ENCODE assay signal across 8 cellular contexts in the genomic region with DNA sequence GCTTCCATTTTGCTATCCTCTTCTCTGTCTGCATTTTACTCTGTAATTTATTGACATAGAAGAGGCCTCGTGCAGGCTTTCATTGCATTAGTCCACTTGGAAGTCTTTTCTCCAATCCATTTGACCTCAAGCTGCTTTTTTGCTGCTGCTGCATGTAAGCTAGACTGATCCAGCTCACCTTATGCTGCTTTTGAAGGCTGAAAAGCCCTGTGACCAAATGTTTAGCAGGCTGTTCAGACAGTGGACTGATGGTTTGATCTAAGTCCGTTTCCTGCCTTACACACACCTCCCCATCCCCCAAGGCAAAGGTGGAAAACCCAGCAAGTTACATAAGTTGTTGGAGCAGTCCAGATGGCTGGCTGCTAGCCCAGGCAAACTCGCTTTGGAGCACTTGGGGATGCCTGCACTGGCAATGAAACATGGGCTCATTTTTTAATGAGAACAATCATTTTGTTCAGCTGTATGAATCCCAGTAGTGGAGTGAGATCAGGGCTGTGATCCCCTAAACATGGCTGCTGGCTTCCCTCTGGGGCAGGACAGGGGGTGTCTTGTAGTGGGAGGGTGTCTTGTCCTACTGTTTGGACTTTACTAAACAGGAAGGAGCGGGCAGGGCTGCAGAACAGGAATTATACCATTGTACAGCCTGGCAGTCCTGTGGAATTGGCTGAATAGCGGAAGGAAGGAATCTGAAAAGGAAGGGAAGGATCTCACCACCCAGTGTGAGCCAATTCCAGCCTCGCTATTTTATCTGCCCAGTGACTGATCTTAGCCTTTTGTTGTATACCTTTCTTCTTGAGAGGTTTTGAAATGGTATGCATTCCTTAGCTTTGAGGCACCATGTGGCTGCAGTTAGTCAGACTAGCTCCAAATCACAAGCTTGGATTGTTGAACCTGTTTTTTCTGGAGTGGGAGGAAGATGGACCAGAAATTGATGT.
DNase-seq lines count a peak whose midpoint lies in the region; ATAC-seq, FAIRE-seq and TF ChIP-seq lines count a peak whose summit lies in the region.

No MANE protein-coding gene starts in this region.

- no peak for TF ChIP-seq RAD21 in Ishikawa (IDR thresholded peaks at IDR 0.05; ENCODE audit: low read depth)

- peak overlapping the region; percentile 0 for H3K4me3 ChIP-seq in rectal smooth muscle tissue (ENCODE audit: low read length)

- peaks cover 22% of the 10 kb centered on the region for H3K4me1 ChIP-seq in rectal smooth muscle tissue (ENCODE audit: control insufficient read depth, insufficient read depth, low read length)

- ATAC-seq in left ventricle myocardium superior: peak; percentile 95

- TF ChIP-seq CTCF in AG09319 (IDR thresholded peaks at IDR 0.05; ENCODE audit: low read depth, low read length) (no peak), D721Med (IDR thresholded peaks at IDR 0.05; ENCODE audit: insufficient read depth, missing control alignments) (no peak)

- H3K27ac ChIP-seq in rectal smooth muscle tissue (ENCODE audit: low read depth, low read length): peak overlapping the region; percentile 58

- no peak overlapping the region for H3K9ac ChIP-seq in rectal smooth muscle tissue (ENCODE audit: low read length)

- FAIRE-seq in D721Med (lab: Jason Lieb, UNC): no peak

- intact Hi-C loops in left ventricle myocardium superior (cut with micrococcal nuclease): no loop called here

- H3K27me3 ChIP-seq in rectal smooth muscle tissue (ENCODE audit: control insufficient read depth, insufficient read depth, low read length): no peaks in the 10 kb centered on the region

- no peaks in the 10 kb centered on the region for H3K36me3 ChIP-seq in rectal smooth muscle tissue (ENCODE audit: control insufficient read depth, insufficient read depth, low read length)

- peak; percentile 34; the same call in 1 of the 2 replicates for TF ChIP-seq EP300 in Ishikawa (IDR thresholded peaks at IDR 0.05; ENCODE audit: borderline replicate concordance)

- DNase-seq in AG09319 (ENCODE audit: extremely low read depth, low read depth): peak; percentile 53
- peak in 56 of 58 donors; percentile 4 to 87 (median 66) for DNase-seq in anterior cingulate cortex (lab: John Stamatoyannopoulos, UW)
- DNase-seq in left ventricle myocardium superior: peak; percentile 91
- no peak for DNase-seq in D721Med (ENCODE audit: insufficient read length, low spot score)
- DNase-seq in NOMO-1 (lab: John Stamatoyannopoulos, UW; ENCODE audit: unreplicated experiment in 2 of 2): no peak
- DNase-seq in COR-L47 (lab: John Stamatoyannopoulos, UW): no peak

TF ChIP-seq in Ishikawa, 13 proteins besides CTCF, POLR2A, EP300 and RAD21:
- TF ChIP-seq CEBPB (IDR thresholded peaks at IDR 0.05) (no peak), FOXM1 (IDR thresholded peaks at IDR 0.05; ENCODE audit: borderline replicate concordance, low read depth) (no peak), NFIC (IDR thresholded peaks at IDR 0.05) (no peak), TEAD4 (IDR thresholded peaks at IDR 0.05) (peak; percentile 29; the same call in 1 of the 2 replicates), TCF12 (IDR thresholded peaks at IDR 0.05; ENCODE audit: low read depth) (0 out of 2 replicates have a peak, but pooled peaks have one; percentile 15), TAF1 (IDR thresholded peaks at IDR 0.05; ENCODE audit: low read depth) (no peak)
- TF ChIP-seq, protein P1, sequence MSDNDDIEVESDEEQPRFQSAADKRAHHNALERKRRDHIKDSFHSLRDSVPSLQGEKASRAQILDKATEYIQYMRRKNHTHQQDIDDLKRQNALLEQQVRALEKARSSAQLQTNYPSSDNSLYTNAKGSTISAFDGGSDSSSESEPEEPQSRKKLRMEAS (IDR thresholded peaks at IDR 0.05): no peak

Comparison
In these comparisons a context has a peak if more than half of its experiments do, and no peak if none do; other contexts are left out.
1. DNase-seq: peak in AG09319 (single experiment), anterior cingulate cortex (56 of 58) and left ventricle myocardium superior (single experiment); none in D721Med (single experiment), NOMO-1 (0 of 2) and COR-L47 (single experiment).